Comparison of ENCODE assay signal across 18 cellular contexts in genomic region chr18:34991152-34991551, GRCh38.
"Had no signal": no experiment of that assay in that cellular context is flagged by ENCODE, and none has a peak within 500 bp of the region (broad histone marks: within the 10 kb centered on the region; RNA-seq: fewer than 3 reads in every experiment).

No MANE protein-coding gene starts in this region.

- H3K4me3 ChIP-seq: ovary, SJSA1, suprapubic skin had no signal

- H3K27me3 ChIP-seq: brain microvascular endothelial cell, ovary, SJSA1, suprapubic skin had no signal

- H3K4me1 ChIP-seq: SJSA1 had no signal

- H3K36me3 Mint-ChIP-seq: activated naive CD8-positive, alpha-beta T cell treated with anti-CD3 and anti-CD28 coated beads for 36 hours; stimulated activated naive B cell treated with anti-CD40 and anti-IgM and Interleukin-4, amounts not matched to agents 10 μg/mL and 1 μg/mL and 100 μg/mL, for 72 hours had no signal

- ATAC-seq: stimulated activated naive B cell treated with anti-CD40 and anti-IgM and Interleukin-4, amounts not matched to agents 10 μg/mL and 1 μg/mL and 100 μg/mL, for 72 hours had no signal

- H3K9me3 ChIP-seq: ovary, SJSA1, suprapubic skin had no signal

- H3K27ac Mint-ChIP-seq: activated B cell treated with CpG ODN at 0.5 μM for 24 hours; activated naive CD8-positive, alpha-beta T cell treated with anti-CD3 and anti-CD28 coated beads for 36 hours; stimulated activated naive B cell treated with anti-CD40 and anti-IgM and Interleukin-4, amounts not matched to agents 10 μg/mL and 1 μg/mL and 100 μg/mL, for 72 hours had no signal

- FAIRE-seq: TTC549 had no signal

- H3K9me3 Mint-ChIP-seq: activated B cell treated with CpG ODN at 0.5 μM for 24 hours; activated naive CD8-positive, alpha-beta T cell treated with anti-CD3 and anti-CD28 coated beads for 36 hours; stimulated activated naive B cell treated with anti-CD40 and anti-IgM and Interleukin-4, amounts not matched to agents 10 μg/mL and 1 μg/mL and 100 μg/mL, for 72 hours had no signal

- H3K4me3 Mint-ChIP-seq: activated B cell treated with CpG ODN at 0.5 μM for 24 hours; activated naive CD8-positive, alpha-beta T cell treated with anti-CD3 and anti-CD28 coated beads for 36 hours; stimulated activated naive B cell treated with anti-CD40 and anti-IgM and Interleukin-4, amounts not matched to agents 10 μg/mL and 1 μg/mL and 100 μg/mL, for 72 hours had no signal

- H3K27me3 Mint-ChIP-seq: activated naive CD8-positive, alpha-beta T cell treated with anti-CD3 and anti-CD28 coated beads for 36 hours had no signal

- DNase-seq: activated B cell treated with CpG ODN at 0.5 μM for 24 hours; activated CD4-positive, alpha-beta T cell treated with anti-CD3 and anti-CD28 coated beads for 48 hours; activated CD8-positive, alpha-beta memory T cell treated with anti-CD3 and anti-CD28 coated beads, Interleukin-2, amount 50 U/mL, for 48 hours; activated gamma-delta T cell treated with Interleukin-2 at 50 U/mL for 16 hours; activated naive CD8-positive, alpha-beta T cell treated with anti-CD3 and anti-CD28 coated beads for 36 hours; amygdala; cerebellar nuclear complex; erythroblast; kidney glomerular epithelial cell; ovary; retina; stimulated activated CD4-positive, alpha-beta T cell treated with anti-CD3 and anti-CD28 coated beads, Interleukin-15, amount 100 ng/mL, for 24 hours; stimulated activated CD4-positive, alpha-beta T cell treated with anti-CD3 and anti-CD28 coated beads, Interleukin-4, amount 100 ng/mL, for 1 hour; stimulated activated naive B cell treated with anti-CD40 and anti-IgM and Interleukin-4, amounts not matched to agents 10 μg/mL and 1 μg/mL and 100 μg/mL, for 72 hours had no signal

- H3K36me3 ChIP-seq: brain microvascular endothelial cell, ovary, SJSA1, suprapubic skin had no signal

- H3K27ac ChIP-seq: brain microvascular endothelial cell, ovary, SJSA1 had no signal
